1 cellular context compared by ENCODE assay signal in genomic region chr15:68795298-68795848, GRCh38.
TF ChIP-seq lines count a peak whose summit lies in the region.

No MANE protein-coding gene starts in this region.

TF ChIP-seq in HepG2, 621 proteins besides CTCF, POLR2A, EP300 and RAD21 (continued from another document):
- TF ChIP-seq, protein P1, sequence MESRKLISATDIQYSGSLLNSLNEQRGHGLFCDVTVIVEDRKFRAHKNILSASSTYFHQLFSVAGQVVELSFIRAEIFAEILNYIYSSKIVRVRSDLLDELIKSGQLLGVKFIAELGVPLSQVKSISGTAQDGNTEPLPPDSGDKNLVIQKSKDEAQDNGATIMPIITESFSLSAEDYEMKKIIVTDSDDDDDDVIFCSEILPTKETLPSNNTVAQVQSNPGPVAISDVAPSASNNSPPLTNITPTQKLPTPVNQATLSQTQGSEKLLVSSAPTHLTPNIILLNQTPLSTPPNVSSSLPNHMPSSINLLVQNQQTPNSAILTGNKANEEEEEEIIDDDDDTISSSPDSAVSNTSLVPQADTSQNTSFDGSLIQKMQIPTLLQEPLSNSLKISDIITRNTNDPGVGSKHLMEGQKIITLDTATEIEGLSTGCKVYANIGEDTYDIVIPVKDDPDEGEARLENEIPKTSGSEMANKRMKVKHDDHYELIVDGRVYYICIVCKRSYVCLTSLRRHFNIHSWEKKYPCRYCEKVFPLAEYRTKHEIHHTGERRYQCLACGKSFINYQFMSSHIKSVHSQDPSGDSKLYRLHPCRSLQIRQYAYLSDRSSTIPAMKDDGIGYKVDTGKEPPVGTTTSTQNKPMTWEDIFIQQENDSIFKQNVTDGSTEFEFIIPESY (CRISPR knock-in tag; IDR thresholded peaks at IDR 0.05): peak; percentile 45; the same call in 1 of the 2 replicates
- TF ChIP-seq POLR2G (IDR thresholded peaks at IDR 0.05; ENCODE audit: low read depth, low read length) (0 out of 2 replicates have a peak, but pooled peaks have one; percentile 10), NFE2 (CRISPR knock-in tag; IDR thresholded peaks at IDR 0.05) (no peak), FIP1L1 (IDR thresholded peaks at IDR 0.05; ENCODE audit: borderline replicate concordance, insufficient read depth, low read depth, low read length) (no peak), SPEN (CRISPR knock-in tag; IDR thresholded peaks at IDR 0.05; ENCODE audit: low read depth) (no peak), ZNF10 (CRISPR knock-in tag; IDR thresholded peaks at IDR 0.05; ENCODE audit: borderline replicate concordance, low read depth) (no peak), ZNF879 (CRISPR knock-in tag; IDR thresholded peaks at IDR 0.05) (no peak), SMAD9 (CRISPR knock-in tag; IDR thresholded peaks at IDR 0.05) (no peak)
TF ChIP-seq in HepG2: peak in this region for 3.
